In the genomic region with DNA sequence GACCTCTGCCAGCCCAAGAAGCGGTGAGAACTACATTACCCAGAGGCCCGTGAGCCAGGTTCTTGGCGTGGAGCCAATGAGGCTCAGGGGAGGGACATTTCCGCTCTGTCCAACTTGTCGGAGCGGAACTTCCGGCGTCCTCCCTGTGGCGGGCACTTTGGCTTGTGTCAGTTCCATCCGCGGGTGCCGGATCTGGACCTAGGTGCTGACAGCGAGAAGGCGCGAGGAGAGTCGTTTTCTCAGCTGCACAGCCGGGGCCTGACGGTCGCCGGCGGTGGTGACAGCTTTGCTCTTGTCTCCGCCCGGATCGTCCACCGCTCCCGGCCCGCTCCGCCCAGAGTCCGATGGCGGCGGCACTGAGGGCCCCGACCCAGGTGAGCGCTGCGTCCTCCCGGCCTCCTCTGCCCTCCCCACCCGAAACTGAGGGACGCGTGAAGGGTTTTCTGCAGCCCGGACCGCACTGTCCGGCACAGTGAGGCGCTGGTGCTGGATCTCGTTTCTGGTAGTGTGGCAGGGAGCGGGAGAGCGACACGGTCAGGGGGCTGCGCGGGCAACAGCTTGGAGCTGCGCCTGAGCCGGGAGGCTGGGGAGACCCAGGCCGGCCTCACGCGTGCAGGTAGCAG, we compare ENCODE assay signal across 8 cellular contexts. TPM values are rescaled to one million over a fixed set of nuclear protein-coding genes. Genes with fewer than 3 reads are reported as not detected.
DNase-seq lines count a peak whose midpoint lies in the region; ATAC-seq and FAIRE-seq lines count a peak whose summit lies in the region.

ZNF530 (plus strand) TSS at position 125 of the 623 bp plus-strand sequence. CDS start 4,461 bp downstream, outside the sequence.

- FAIRE-seq in RCC 7860 (lab: Jason Lieb, UNC), result no peak

- no peaks in the 10 kb centered on the region for H3K27me3 Mint-ChIP-seq in naive thymus-derived CD8-positive, alpha-beta T cell
- no peaks in the 10 kb centered on the region for H3K27me3 Mint-ChIP-seq in stimulated activated naive B cell treated with anti-CD40 and anti-IgM and Interleukin-4, amounts not matched to agents 10 μg/mL and 1 μg/mL and 100 μg/mL, for 72 hours

- H3K27ac Mint-ChIP-seq in naive thymus-derived CD8-positive, alpha-beta T cell, result peak within 1 kb of the TSS in 9 of 10 donors; percentile 35 to 92 (median 78)
- peak within 1 kb of the TSS; percentile 84 for H3K27ac Mint-ChIP-seq in stimulated activated naive B cell treated with anti-CD40 and anti-IgM and Interleukin-4, amounts not matched to agents 10 μg/mL and 1 μg/mL and 100 μg/mL, for 72 hours

- peak within 1 kb of the TSS; percentile 80 to 93 (median 90) for H3K4me3 Mint-ChIP-seq in naive thymus-derived CD8-positive, alpha-beta T cell
- H3K4me3 Mint-ChIP-seq in stimulated activated naive B cell treated with anti-CD40 and anti-IgM and Interleukin-4, amounts not matched to agents 10 μg/mL and 1 μg/mL and 100 μg/mL, for 72 hours, result peak within 1 kb of the TSS; percentile 87 to 88

- H3K36me3 Mint-ChIP-seq in naive thymus-derived CD8-positive, alpha-beta T cell, result peaks cover 24 to 46% (median 44%) of the 10 kb centered on the region in 3 donors
- H3K36me3 Mint-ChIP-seq in stimulated activated naive B cell treated with anti-CD40 and anti-IgM and Interleukin-4, amounts not matched to agents 10 μg/mL and 1 μg/mL and 100 μg/mL, for 72 hours, result peaks cover 36 to 37% of the 10 kb centered on the region in 2 donors

- DNase-seq in DMS153 treated with DMSO at 0.1 percent for 48 hours (lab: John Stamatoyannopoulos, UW; ENCODE audit: unreplicated experiment) (peak; percentile 86), KG1 (lab: John Stamatoyannopoulos, UW) (peak; percentile 94), RCC 7860 (ENCODE audit: low spot score) (peak; percentile 73), fibroblast of peridontal ligament (ENCODE audit: extremely low read depth) (peak; percentile 91)
- peak; percentile 71 to 77 for DNase-seq in activated T-helper 1 cell treated with anti-CD3 and anti-CD28 coated beads, Interleukin-2, amount 50 U/mL, for 16 hours (ENCODE audit: low read depth in 1 of 2, low spot score in 1 of 2)
- peak; percentile 70 to 93 (median 78) for DNase-seq in naive thymus-derived CD8-positive, alpha-beta T cell
- peak; percentile 87 for DNase-seq in stimulated activated naive B cell treated with anti-CD40 and anti-IgM and Interleukin-4, amounts not matched to agents 10 μg/mL and 1 μg/mL and 100 μg/mL, for 72 hours

- POLR2A ChIA-PET in naive thymus-derived CD8-positive, alpha-beta T cell (lab: Charles Lee), result interaction anchor here (0.6 to 2.1 kb wide), 10 partner anchors 14 to 237 kb away, joined by 3 to 7 read pairs (median 4); partner anchors contain the start of genes TRAPPC2B, ZIK1, ZNF134 and ZNF154

- peaks cover 0 to 58% (median 48%) of the 10 kb centered on the region in 9 donors for H3K9me3 Mint-ChIP-seq in naive thymus-derived CD8-positive, alpha-beta T cell
- H3K9me3 Mint-ChIP-seq in stimulated activated naive B cell treated with anti-CD40 and anti-IgM and Interleukin-4, amounts not matched to agents 10 μg/mL and 1 μg/mL and 100 μg/mL, for 72 hours, result peaks cover 9 to 22% of the 10 kb centered on the region in 2 donors

- H3K4me1 Mint-ChIP-seq in naive thymus-derived CD8-positive, alpha-beta T cell, result peaks cover 11 to 27% (median 22%) of the 10 kb centered on the region in 4 donors
- peaks cover 18 to 32% of the 10 kb centered on the region in 2 donors for H3K4me1 Mint-ChIP-seq in stimulated activated naive B cell treated with anti-CD40 and anti-IgM and Interleukin-4, amounts not matched to agents 10 μg/mL and 1 μg/mL and 100 μg/mL, for 72 hours

- peak; percentile 93 for ATAC-seq in GM21717 (IDR thresholded peaks at IDR 0.05; ENCODE audit: unreplicated experiment)
- peak; percentile 95 to 96 for ATAC-seq in naive thymus-derived CD8-positive, alpha-beta T cell
- peak; percentile 99 to 100 for ATAC-seq in stimulated activated naive B cell treated with anti-CD40 and anti-IgM and Interleukin-4, amounts not matched to agents 10 μg/mL and 1 μg/mL and 100 μg/mL, for 72 hours (replicated peaks)

RNA-seq across cellular contexts. Expression of gene ZNF530, which starts in this region (rescaled TPM):
- total RNA-seq in naive thymus-derived CD8-positive, alpha-beta T cell, result 10 to 100 TPM; 11.6 to 14.2 TPM
- 1 to 10 TPM in 2 of 3 donors, under 1 TPM in 1; 0.98 to 5.6 (median 5.4) TPM for polyA plus RNA-seq in naive thymus-derived CD8-positive, alpha-beta T cell

Comparison
In these comparisons a context has a peak if more than half of its experiments do, and no peak if none do; other contexts are left out.
1. Peak in every context shown above with its lines: DNase-seq and ATAC-seq.